In the genomic region with DNA sequence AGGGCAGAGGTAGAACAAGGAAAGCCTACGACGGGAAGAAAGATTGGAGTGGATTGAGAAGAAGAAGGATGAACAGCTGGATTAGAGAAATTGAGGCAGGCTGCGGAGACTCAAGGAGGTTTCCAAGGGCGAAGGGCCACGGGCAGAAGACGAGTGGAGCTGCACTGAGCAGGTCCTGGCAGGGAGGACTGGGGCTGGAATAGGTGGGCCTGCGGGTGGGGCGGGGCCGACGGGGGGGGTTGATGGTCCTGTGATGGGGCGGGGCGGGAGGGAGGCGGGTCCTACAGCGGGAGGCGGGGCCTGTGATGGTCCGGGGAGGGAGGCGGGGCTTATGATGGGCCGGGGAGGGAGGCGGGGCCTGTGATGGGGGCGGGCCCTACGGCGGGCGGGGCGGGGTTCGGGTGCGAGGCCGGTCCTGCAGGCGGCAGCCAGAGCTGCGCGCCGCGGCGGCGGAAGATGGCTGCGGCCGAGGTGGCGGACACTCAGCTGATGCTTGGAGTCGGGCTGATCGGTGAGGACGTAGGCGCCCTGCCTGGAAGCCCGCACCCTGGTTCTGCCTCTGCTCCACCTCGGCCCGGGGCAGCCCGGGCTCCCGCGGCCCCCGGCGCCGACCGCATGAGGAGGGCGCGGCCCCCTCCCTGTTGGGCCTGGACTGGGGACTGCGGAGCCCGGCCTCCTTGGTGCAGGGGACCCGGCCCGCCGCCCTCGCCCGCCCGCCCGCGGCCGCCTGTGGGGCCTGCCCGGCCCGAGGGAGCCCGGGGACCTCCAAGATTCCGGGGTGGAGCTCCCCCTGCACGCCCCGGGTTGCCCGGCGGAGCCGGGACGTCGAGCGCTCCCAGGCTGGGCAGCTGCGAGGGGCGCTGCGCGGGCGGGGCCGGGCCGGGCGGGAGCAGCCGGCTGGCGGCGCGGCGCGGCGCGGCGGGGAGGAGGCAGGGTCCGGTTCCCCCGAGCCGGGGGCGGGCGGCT, we compare ENCODE assay signal across 8 cellular contexts.
DNase-seq lines count a peak whose midpoint lies in the region; ATAC-seq and TF ChIP-seq lines count a peak whose summit lies in the region.

TSS of gene DENND10 (plus strand) at position 427 of the 966 bp plus-strand sequence. CDS start at position 457, 30 bp downstream.

- ATAC-seq in GM18519 (IDR thresholded peaks at IDR 0.05; ENCODE audit: low FRiP score, unreplicated experiment) = peak; percentile 63
- ATAC-seq in HG03045 (IDR thresholded peaks at IDR 0.05; ENCODE audit: unreplicated experiment) = peak; percentile 74

- CTCF ChIA-PET in AG04449 (lab: Yijun Ruan, JAX) = interaction anchor here (0.7 to 1.5 kb wide), 4 partner anchors 12 to 25 kb away, joined by 3 to 4 read pairs (median 4); no protein-coding TSS in a partner anchor

- DNase-seq in AG04449 (ENCODE audit: low read depth, low spot score) (no peak), NCI-H748 (lab: John Stamatoyannopoulos, UW; ENCODE audit: unreplicated experiment) (peak; percentile 76), activated T-cell treated with anti-CD3 and anti-CD28 coated beads for 1 hour (ENCODE audit: low read depth) (peak; percentile 70), epidermal melanocyte (ENCODE audit: insufficient read length, low spot score) (peak; percentile 80), middle frontal gyrus (ENCODE audit: extremely low spot score, low spot score) (peak; percentile 62)
- DNase-seq in stimulated activated CD8-positive, alpha-beta memory T cell treated with anti-CD3 and anti-CD28 coated beads, Interleukin-15, amount 100 ng/mL, for 48 hours (ENCODE audit: low read depth in 2 of 2) = peak; percentile 61 to 62

- H3K4me3 ChIP-seq in AG04449 (ENCODE audit: low read depth, low read length) = peak within 1 kb of the TSS; percentile 83

- POLR2A ChIA-PET in AG04449 (lab: Yijun Ruan, JAX) = interaction anchor here (0.7 to 1.8 kb wide), 6 partner anchors 8 to 29 kb away, joined by 3 to 8 read pairs (median 4); no protein-coding TSS in a partner anchor

- TF ChIP-seq CTCF in AG04449 (IDR thresholded peaks at IDR 0.05; ENCODE audit: insufficient read depth, low read length, missing control alignments) = no peak
